2 cellular contexts compared by ENCODE assay signal in genomic region chr19:53916004-53916403, GRCh38.
TF ChIP-seq lines count a peak whose summit lies in the region.

No MANE protein-coding gene starts in this region.

TF ChIP-seq in H1, 55 proteins besides CTCF, POLR2A, EP300 and RAD21:
- no peak for TF ChIP-seq GTF2F1 (IDR thresholded peaks at IDR 0.05; ENCODE audit: borderline replicate concordance, low read depth, low read length)
- no peak for TF ChIP-seq HDAC6 (IDR thresholded peaks at IDR 0.05; ENCODE audit: low read depth, low read length)
- TF ChIP-seq MAX (IDR thresholded peaks at IDR 0.05) = no peak
- TF ChIP-seq EZH2 (IDR thresholded peaks at IDR 0.05; ENCODE audit: low read depth, low read length, severe bottlenecking) = no peak
- no peak for TF ChIP-seq USF2 (IDR thresholded peaks at IDR 0.05; ENCODE audit: low read length)
- no peak for TF ChIP-seq EGR1 (IDR thresholded peaks at IDR 0.05; ENCODE audit: borderline replicate concordance, low read depth, low read length)
- no peak for TF ChIP-seq HDAC2 (IDR thresholded peaks at IDR 0.05; ENCODE audit: borderline replicate concordance in 1 of 2, low read depth in 2 of 2, low read length in 2 of 2)
- no peak for TF ChIP-seq JUND (IDR thresholded peaks at IDR 0.05; ENCODE audit: low read length)
- no peak for TF ChIP-seq MAFK (IDR thresholded peaks at IDR 0.05; ENCODE audit: low read depth, low read length)
- no peak for TF ChIP-seq SP4 (IDR thresholded peaks at IDR 0.05; ENCODE audit: low read length)
TF ChIP-seq in H1: peak in this region for 0.

TF ChIP-seq in SK-N-SH, 30 proteins besides CTCF, POLR2A, EP300 and RAD21:
- no peak for TF ChIP-seq JUND (IDR thresholded peaks at IDR 0.05)
- TF ChIP-seq TEAD4 (IDR thresholded peaks at IDR 0.05; ENCODE audit: borderline replicate concordance, insufficient read depth) = no peak
- TF ChIP-seq TAF1 (IDR thresholded peaks at IDR 0.05; ENCODE audit: borderline replicate concordance, low read depth, low read length) = no peak
- TF ChIP-seq MAX (IDR thresholded peaks at IDR 0.05; ENCODE audit: low read depth) = no peak
- no peak for TF ChIP-seq SIN3A (IDR thresholded peaks at IDR 0.05; ENCODE audit: borderline replicate concordance, low read depth, low read length)
- TF ChIP-seq RCOR1 (IDR thresholded peaks at IDR 0.05; ENCODE audit: low read length) = no peak
- no peak for TF ChIP-seq SMC3 (IDR thresholded peaks at IDR 0.05; ENCODE audit: low read depth, low read length)
- no peak for TF ChIP-seq CHD2 (IDR thresholded peaks at IDR 0.05; ENCODE audit: low read length, partially characterized antibody)
- no peak for TF ChIP-seq EZH2phosphoT487 (IDR thresholded peaks at IDR 0.05; ENCODE audit: borderline replicate concordance, low read depth)
- no peak for TF ChIP-seq NFIC (IDR thresholded peaks at IDR 0.05; ENCODE audit: borderline replicate concordance)
- no peak for TF ChIP-seq FOXJ3 (CRISPR knock-in tag; IDR thresholded peaks at IDR 0.05)
- TF ChIP-seq MXI1 (IDR thresholded peaks at IDR 0.05; ENCODE audit: low read depth, low read length) = no peak
- TF ChIP-seq, protein P1, sequence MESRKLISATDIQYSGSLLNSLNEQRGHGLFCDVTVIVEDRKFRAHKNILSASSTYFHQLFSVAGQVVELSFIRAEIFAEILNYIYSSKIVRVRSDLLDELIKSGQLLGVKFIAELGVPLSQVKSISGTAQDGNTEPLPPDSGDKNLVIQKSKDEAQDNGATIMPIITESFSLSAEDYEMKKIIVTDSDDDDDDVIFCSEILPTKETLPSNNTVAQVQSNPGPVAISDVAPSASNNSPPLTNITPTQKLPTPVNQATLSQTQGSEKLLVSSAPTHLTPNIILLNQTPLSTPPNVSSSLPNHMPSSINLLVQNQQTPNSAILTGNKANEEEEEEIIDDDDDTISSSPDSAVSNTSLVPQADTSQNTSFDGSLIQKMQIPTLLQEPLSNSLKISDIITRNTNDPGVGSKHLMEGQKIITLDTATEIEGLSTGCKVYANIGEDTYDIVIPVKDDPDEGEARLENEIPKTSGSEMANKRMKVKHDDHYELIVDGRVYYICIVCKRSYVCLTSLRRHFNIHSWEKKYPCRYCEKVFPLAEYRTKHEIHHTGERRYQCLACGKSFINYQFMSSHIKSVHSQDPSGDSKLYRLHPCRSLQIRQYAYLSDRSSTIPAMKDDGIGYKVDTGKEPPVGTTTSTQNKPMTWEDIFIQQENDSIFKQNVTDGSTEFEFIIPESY (IDR thresholded peaks at IDR 0.05; ENCODE audit: borderline replicate concordance, low read depth) = no peak
- TF ChIP-seq USF2 (IDR thresholded peaks at IDR 0.05; ENCODE audit: borderline replicate concordance, low read depth, low read length) = no peak
- TF ChIP-seq MEF2A (IDR thresholded peaks at IDR 0.05; ENCODE audit: borderline replicate concordance, low read depth) = no peak
- TF ChIP-seq RXRA (IDR thresholded peaks at IDR 0.05; ENCODE audit: borderline replicate concordance, low read depth) = no peak
- TF ChIP-seq POLR2AphosphoS5 (IDR thresholded peaks at IDR 0.05; ENCODE audit: low read depth, low read length) = no peak
TF ChIP-seq in SK-N-SH: peak in this region for 0.
